29 cellular contexts compared by ENCODE assay signal in the genomic region with DNA sequence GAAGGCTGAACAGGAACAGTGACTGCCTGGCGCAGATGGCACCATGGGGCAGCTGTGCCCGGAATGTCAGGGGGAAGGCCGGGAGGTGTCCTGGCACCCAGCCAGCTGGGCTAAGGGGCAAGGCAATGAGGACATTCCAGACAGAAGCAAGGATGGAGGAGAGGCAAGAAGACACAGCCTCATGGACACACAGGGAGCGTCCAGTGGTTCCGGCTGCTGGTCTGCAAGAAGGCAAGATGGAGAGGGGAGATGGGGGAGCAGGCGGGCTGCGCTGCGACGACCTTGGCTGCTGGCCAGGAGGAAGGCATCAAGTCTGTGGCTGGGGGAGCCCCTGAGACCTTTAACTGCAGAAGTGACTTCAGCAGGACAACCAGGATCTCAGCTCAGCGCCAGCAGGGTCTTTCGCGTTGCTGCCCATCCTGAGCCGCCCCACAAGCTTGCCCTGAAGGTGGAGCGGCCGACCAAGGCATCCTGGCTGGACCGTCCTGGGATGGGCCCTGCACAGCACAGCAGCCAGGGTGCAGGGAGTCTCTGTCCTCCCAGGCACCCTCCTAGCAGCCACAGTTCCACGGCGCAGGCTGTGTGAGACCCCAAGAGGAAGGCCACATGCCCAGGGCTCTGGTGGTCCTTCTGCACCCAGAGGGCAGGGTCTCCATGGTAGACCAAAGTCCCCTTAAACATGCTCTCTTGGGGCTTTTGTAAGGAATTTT.
DNase-seq lines count a peak whose midpoint lies in the region; ATAC-seq and TF ChIP-seq lines count a peak whose summit lies in the region.
"Had no signal": no experiment of that assay in that cellular context is flagged by ENCODE, and none has a peak within 500 bp of the region (broad histone marks: within the 10 kb centered on the region; RNA-seq: fewer than 3 reads in every experiment).

No MANE protein-coding gene starts in this region.

- no peak overlapping the region for H3K27ac ChIP-seq in adrenal gland
- H3K27ac ChIP-seq: cardiac muscle cell, dorsolateral prefrontal cortex, heart right ventricle, Peyer's patch, SK-N-MC, tibial nerve, VCaP had no signal

- H3K36me3 Mint-ChIP-seq in osteocyte (ENCODE audit: unreplicated experiment): no peaks in the 10 kb centered on the region
- H3K36me3 Mint-ChIP-seq: CD4-positive, alpha-beta memory T cell had no signal

- no peak for TF ChIP-seq POLR2A in adrenal gland (IDR thresholded peaks at IDR 0.05)

- H3K4me1 ChIP-seq in adrenal gland (replicated peaks in 1 of 2): no peaks in the 10 kb centered on the region
- H3K4me1 ChIP-seq: heart right ventricle, Peyer's patch, tibial nerve had no signal

- no peak overlapping the region for H3K4me3 ChIP-seq in adrenal gland
- H3K4me3 ChIP-seq: cardiac muscle cell, dorsolateral prefrontal cortex, heart right ventricle, Peyer's patch, SK-N-MC, tibial nerve had no signal

- no peaks in the 10 kb centered on the region for H3K4me1 Mint-ChIP-seq in osteocyte (ENCODE audit: unreplicated experiment)
- H3K4me1 Mint-ChIP-seq: immature natural killer cell had no signal

- no peaks in the 10 kb centered on the region for H3K9me3 ChIP-seq in adrenal gland (replicated peaks in 1 of 3)
- H3K9me3 ChIP-seq: Peyer's patch had no signal

- no peak for TF ChIP-seq CTCF in adrenal gland (IDR thresholded peaks at IDR 0.05)
- TF ChIP-seq CTCF in osteocyte (IDR thresholded peaks at IDR 0.05): no peak

- no peak overlapping the region for H3K4me3 Mint-ChIP-seq in osteocyte (ENCODE audit: unreplicated experiment)
- H3K4me3 Mint-ChIP-seq: activated naive CD4-positive, alpha-beta T cell treated with anti-CD3 and anti-CD28 coated beads for 36 hours; CD4-positive, alpha-beta memory T cell; immature natural killer cell had no signal

- H3K36me3 ChIP-seq in adrenal gland (replicated peaks in 1 of 2): no peaks in the 10 kb centered on the region
- H3K36me3 ChIP-seq: cardiac muscle cell, heart right ventricle, Peyer's patch, tibial nerve had no signal

- ATAC-seq in GM18858 (IDR thresholded peaks at IDR 0.05; ENCODE audit: unreplicated experiment): no peak
- ATAC-seq: heart right ventricle; stimulated activated naive CD8-positive, alpha-beta T cell treated with anti-CD3 and anti-CD28 coated beads, Interleukin-15, Interleukin-2, amounts not matched to agents 100 U/mL and 50 U/mL, for 24 hours had no signal

- H3K27me3 Mint-ChIP-seq in osteocyte (ENCODE audit: unreplicated experiment): no peaks in the 10 kb centered on the region

- H3K9me3 Mint-ChIP-seq in osteocyte (ENCODE audit: unreplicated experiment): peaks cover 16% of the 10 kb centered on the region

- 61 to 85% (median 81%) methylated on average over 9 to 18 of the region's 18 CpGs for whole genome bisulfite sequencing in adrenal gland, 4 donors

- DNase-seq in NCI-H2029 (lab: John Stamatoyannopoulos, UW) (peak; percentile 32), NCI-H2029 treated with DMSO at 0.1 percent for 48 hours (lab: John Stamatoyannopoulos, UW) (no peak), COLO668 (lab: John Stamatoyannopoulos, UW; ENCODE audit: unreplicated experiment) (peak; percentile 34), adrenal gland (peak in 4 of 7 donors; percentile 6 to 43 (median 12)), osteocyte (ENCODE audit: extremely low spot score, unreplicated experiment) (peak; percentile 81)
- no peak for DNase-seq in activated CD4-positive, alpha-beta T cell treated with anti-CD3 and anti-CD28 coated beads for 1 hour
- DNase-seq in stimulated activated naive CD4-positive, alpha-beta T cell (lab: John Stamatoyannopoulos, UW): no peak
- DNase-seq: 8988T; activated naive CD4-positive, alpha-beta T cell treated with anti-CD3 and anti-CD28 coated beads for 36 hours; activated T-cell treated with anti-CD3 and anti-CD28 coated beads, Interleukin-2, amount 50 U/mL, for 48 hours; amygdala; CD4-positive, alpha-beta memory T cell; DMS79; foreskin fibroblast; heart right ventricle; immature natural killer cell; KBM-7; NCI-H226; small intestine; stimulated activated CD4-positive, alpha-beta T cell treated with anti-CD3 and anti-CD28 coated beads, Interleukin-4, amount 100 ng/mL, for 1 hour; stimulated activated naive CD8-positive, alpha-beta T cell treated with anti-CD3 and anti-CD28 coated beads, Interleukin-15, Interleukin-2, amounts not matched to agents 100 U/mL and 50 U/mL, for 24 hours; T-helper 2 cell had no signal

- H3K27me3 ChIP-seq in adrenal gland: no peaks in the 10 kb centered on the region
- H3K27me3 ChIP-seq: cardiac muscle cell, Peyer's patch, tibial nerve had no signal

- H3K27ac Mint-ChIP-seq in osteocyte (ENCODE audit: unreplicated experiment): no peak overlapping the region
- H3K27ac Mint-ChIP-seq: activated naive CD4-positive, alpha-beta T cell treated with anti-CD3 and anti-CD28 coated beads for 36 hours; CD4-positive, alpha-beta memory T cell; immature natural killer cell had no signal

- intact Hi-C loops in adrenal gland (cut with DNase I): no loop called here

Comparison
In these comparisons a context has a peak if more than half of its experiments do, and no peak if none do; other contexts are left out.
1. DNase-seq: peak in NCI-H2029 (single experiment), COLO668 (single experiment), adrenal gland (4 of 7) and osteocyte (single experiment); none in NCI-H2029 treated with DMSO at 0.1 percent for 48 hours (single experiment), activated CD4-positive, alpha-beta T cell treated with anti-CD3 and anti-CD28 coated beads for 1 hour (single experiment) and stimulated activated naive CD4-positive, alpha-beta T cell (0 of 6).